In genomic region chr6:157055863-157056262, GRCh38 we compare ENCODE assay signal across 21 cellular contexts.
A peak's percentile ranks its signal among the peaks of the same experiment; 100 is the strongest.
DNase-seq lines count a peak whose midpoint lies in the region; ATAC-seq, FAIRE-seq and TF ChIP-seq lines count a peak whose summit lies in the region.
"Had no signal": no experiment of that assay in that cellular context is flagged by ENCODE, and none has a peak within 500 bp of the region (broad histone marks: within the 10 kb centered on the region; RNA-seq: fewer than 3 reads in every experiment).

No MANE protein-coding gene starts in this region.

- H3K4me1 Mint-ChIP-seq in activated T-cell treated with anti-CD3 and anti-CD28 coated beads, Interleukin-2, amount 50 U/mL, for 24 hours (ENCODE audit: low read depth): peaks cover 55% of the 10 kb centered on the region
- H3K4me1 Mint-ChIP-seq in activated T-helper 2 cell treated with anti-CD3 and anti-CD28 coated beads, Interferon-gamma antibody, Interleukin-2, Interleukin-4, amounts not matched to agents 10 μg/mL and 5 μg/mL and 100 μg/mL, durations not matched to agents 14 hours and 24 hours and 36 hours (ENCODE audit: low read depth): peaks cover 38% of the 10 kb centered on the region
- H3K4me1 Mint-ChIP-seq in natural killer cell: peaks cover 50 to 55% of the 10 kb centered on the region in 2 donors

- H3K27ac ChIP-seq in SK-N-SH (ENCODE audit: low read depth in 2 of 2, low read length in 1 of 2): no peak overlapping the region
- H3K27ac ChIP-seq: BLaER1 treated with 17β-estradiol and CSF1 and Interleukin-3, amounts not matched to agents 10 nM and 100 nM; epithelial cell of prostate; foreskin keratinocyte; lower lobe of right lung; testis had no signal

- no peak overlapping the region for H2AFZ ChIP-seq in SK-N-SH (ENCODE audit: low read depth)

- no peaks in the 10 kb centered on the region for H3K9me3 Mint-ChIP-seq in activated T-cell treated with anti-CD3 and anti-CD28 coated beads, Interleukin-2, amount 50 U/mL, for 24 hours
- peaks cover 9% of the 10 kb centered on the region for H3K9me3 Mint-ChIP-seq in activated T-helper 2 cell treated with anti-CD3 and anti-CD28 coated beads, Interferon-gamma antibody, Interleukin-2, Interleukin-4, amounts not matched to agents 10 μg/mL and 5 μg/mL and 100 μg/mL, durations not matched to agents 14 hours and 24 hours and 36 hours
- no peaks in the 10 kb centered on the region for H3K9me3 Mint-ChIP-seq in natural killer cell

- H3K27ac Mint-ChIP-seq in activated T-cell treated with anti-CD3 and anti-CD28 coated beads, Interleukin-2, amount 50 U/mL, for 24 hours: peak overlapping the region; percentile 95
- H3K27ac Mint-ChIP-seq in activated T-helper 2 cell treated with anti-CD3 and anti-CD28 coated beads, Interferon-gamma antibody, Interleukin-2, Interleukin-4, amounts not matched to agents 10 μg/mL and 5 μg/mL and 100 μg/mL, durations not matched to agents 14 hours and 24 hours and 36 hours: peak overlapping the region; percentile 88
- peak overlapping the region; percentile 92 to 96 for H3K27ac Mint-ChIP-seq in natural killer cell

- H3K27me3 ChIP-seq in SK-N-SH (ENCODE audit: insufficient read depth): no peaks in the 10 kb centered on the region
- H3K27me3 ChIP-seq: BLaER1 treated with 17β-estradiol and CSF1 and Interleukin-3, amounts not matched to agents 10 nM and 100 nM; foreskin keratinocyte; testis had no signal

- no peaks in the 10 kb centered on the region for H3K9me2 ChIP-seq in SK-N-SH

- no peak overlapping the region for H3K4me2 ChIP-seq in SK-N-SH
- H3K4me2 ChIP-seq: BLaER1 treated with 17β-estradiol and CSF1 and Interleukin-3, amounts not matched to agents 10 nM and 100 nM had no signal

- no peak for TF ChIP-seq EP300 in SK-N-SH (IDR thresholded peaks at IDR 0.05; ENCODE audit: borderline replicate concordance in 1 of 2, low read depth in 1 of 2, low read length in 1 of 2)

- peak overlapping the region; percentile 32 for H3K4me3 Mint-ChIP-seq in activated T-cell treated with anti-CD3 and anti-CD28 coated beads, Interleukin-2, amount 50 U/mL, for 24 hours
- H3K4me3 Mint-ChIP-seq in activated T-helper 2 cell treated with anti-CD3 and anti-CD28 coated beads, Interferon-gamma antibody, Interleukin-2, Interleukin-4, amounts not matched to agents 10 μg/mL and 5 μg/mL and 100 μg/mL, durations not matched to agents 14 hours and 24 hours and 36 hours (ENCODE audit: low read depth): peak overlapping the region; percentile 33
- peak overlapping the region; percentile 79 for H3K4me3 Mint-ChIP-seq in natural killer cell

- no peak for DNase-seq in activated T-cell treated with anti-CD3 and anti-CD28 coated beads, Interleukin-2, amount 50 U/mL, for 24 hours
- DNase-seq in activated T-cell treated with anti-CD3 and anti-CD28 coated beads, Interleukin-2, amount 50 U/mL, for 48 hours: no peak
- no peak for DNase-seq in GM19239 (ENCODE audit: insufficient read length, low spot score)
- no peak for DNase-seq in activated T-helper 2 cell treated with anti-CD3 and anti-CD28 coated beads, Interferon-gamma antibody, Interleukin-2, Interleukin-4, amounts not matched to agents 10 μg/mL and 5 μg/mL and 100 μg/mL, durations not matched to agents 14 hours and 24 hours and 36 hours (ENCODE audit: low spot score)
- no peak for DNase-seq in natural killer cell
- no peak for DNase-seq in SK-N-SH
- no peak for DNase-seq in frontal cortex (ENCODE audit: low spot score in 2 of 2)
- DNase-seq: amygdala, DMS153, foreskin keratinocyte, lower lobe of right lung, MM.1S, NCI-H1436, NCI-H524, retina, RPMI8226, testis had no signal

- POLR2A ChIA-PET in SK-N-SH (lab: Yijun Ruan, JAX): no interaction called here

- CTCF ChIA-PET in SK-N-SH (lab: Yijun Ruan, JAX): interaction anchor here (3.7 kb wide), 1 partner anchor 10 kb away, joined by 24 read pairs; no protein-coding TSS in a partner anchor

- peaks cover 10% of the 10 kb centered on the region for H3K36me3 Mint-ChIP-seq in activated T-cell treated with anti-CD3 and anti-CD28 coated beads, Interleukin-2, amount 50 U/mL, for 24 hours (ENCODE audit: low read depth)
- H3K36me3 Mint-ChIP-seq in activated T-helper 2 cell treated with anti-CD3 and anti-CD28 coated beads, Interferon-gamma antibody, Interleukin-2, Interleukin-4, amounts not matched to agents 10 μg/mL and 5 μg/mL and 100 μg/mL, durations not matched to agents 14 hours and 24 hours and 36 hours (ENCODE audit: low read depth): peaks cover 16% of the 10 kb centered on the region
- no peaks in the 10 kb centered on the region for H3K36me3 Mint-ChIP-seq in natural killer cell

- no peak overlapping the region for H3K4me3 ChIP-seq in SK-N-SH (ENCODE audit: low read depth in 2 of 2, low read length in 1 of 2)
- H3K4me3 ChIP-seq: lower lobe of right lung, testis had no signal

- H4K20me1 ChIP-seq in SK-N-SH (ENCODE audit: insufficient read depth): no peaks in the 10 kb centered on the region; the same call in 1 of the 2 replicates

- H3K9ac ChIP-seq in SK-N-SH: no peak overlapping the region
- H3K9ac ChIP-seq: BLaER1 treated with 17β-estradiol and CSF1 and Interleukin-3, amounts not matched to agents 10 nM and 100 nM had no signal

- H3K36me3 ChIP-seq in SK-N-SH (replicated peaks in 1 of 2; ENCODE audit: control insufficient read depth in 1 of 2, insufficient read depth in 2 of 2, low read length in 1 of 2): no peaks in the 10 kb centered on the region
- H3K36me3 ChIP-seq: lower lobe of right lung had no signal

- no peak for TF ChIP-seq RAD21 in SK-N-SH (IDR thresholded peaks at IDR 0.05; ENCODE audit: low read length)

- H3F3A ChIP-seq in SK-N-SH (replicated peaks; ENCODE audit: insufficient read depth): peaks cover 11% of the 10 kb centered on the region

- no peaks in the 10 kb centered on the region for H3K27me3 Mint-ChIP-seq in activated T-cell treated with anti-CD3 and anti-CD28 coated beads, Interleukin-2, amount 50 U/mL, for 24 hours
- no peaks in the 10 kb centered on the region for H3K27me3 Mint-ChIP-seq in activated T-helper 2 cell treated with anti-CD3 and anti-CD28 coated beads, Interferon-gamma antibody, Interleukin-2, Interleukin-4, amounts not matched to agents 10 μg/mL and 5 μg/mL and 100 μg/mL, durations not matched to agents 14 hours and 24 hours and 36 hours (ENCODE audit: low read depth)
- H3K27me3 Mint-ChIP-seq in natural killer cell (ENCODE audit: low read depth in 2 of 2): no peaks in the 10 kb centered on the region

- no peaks in the 10 kb centered on the region for H3K9me3 ChIP-seq in SK-N-SH
- H3K9me3 ChIP-seq: lower lobe of right lung, testis had no signal

- FAIRE-seq in GM19239 (lab: Jason Lieb, UNC): peak; percentile 53
- no peak for FAIRE-seq in frontal cortex (lab: Jason Lieb, UNC)
- FAIRE-seq: keratinocyte had no signal

- intact Hi-C loops in activated T-helper 2 cell treated with anti-CD3 and anti-CD28 coated beads, Interferon-gamma antibody, Interleukin-2, Interleukin-4, amounts not matched to agents 10 μg/mL and 5 μg/mL and 100 μg/mL, durations not matched to agents 14 hours and 24 hours and 36 hours (cut with micrococcal nuclease): loop anchor here (1.0 to 2.0 kb wide), 5 partner anchors 13 to 52 kb away; no protein-coding TSS in a partner anchor
- intact Hi-C loops in natural killer cell (cut with micrococcal nuclease): loop anchor here (5.0 kb wide), 1 partner anchor 34 kb away; no protein-coding TSS in a partner anchor

- no peak for ATAC-seq in natural killer cell
- no peak for ATAC-seq in GM19324 (IDR thresholded peaks at IDR 0.05; ENCODE audit: low FRiP score, unreplicated experiment)
- ATAC-seq: foreskin keratinocyte, lower lobe of right lung had no signal

- 94% methylated on average over 2 of the region's 3 CpGs for WGBS in SK-N-SH (ENCODE audit: low lambda C conversion rate)

- TF ChIP-seq CTCF in natural killer cell (IDR thresholded peaks at IDR 0.05) (no peak), SK-N-SH (IDR thresholded peaks at IDR 0.05) (no peak)

- H3K79me2 ChIP-seq in SK-N-SH (ENCODE audit: insufficient read depth): peaks cover 52% of the 10 kb centered on the region

- H3K4me1 ChIP-seq in SK-N-SH (ENCODE audit: control insufficient read depth in 1 of 2, insufficient read depth in 2 of 2, low read depth in 1 of 2, low read length in 1 of 2): peaks cover 10 to 14% of the 10 kb centered on the region in 2 experiments; a peak in 3 of 4 replicates
- H3K4me1 ChIP-seq: testis had no signal

TF ChIP-seq in SK-N-SH, 30 proteins besides CTCF, POLR2A, EP300 and RAD21 (continues in another document):
- TF ChIP-seq ELF1 (IDR thresholded peaks at IDR 0.05): no peak
- TF ChIP-seq MAX (IDR thresholded peaks at IDR 0.05; ENCODE audit: low read depth): no peak
- no peak for TF ChIP-seq ZBTB33 (IDR thresholded peaks at IDR 0.05; ENCODE audit: borderline replicate concordance, low read depth)
- no peak for TF ChIP-seq PBX3 (IDR thresholded peaks at IDR 0.05)
- TF ChIP-seq MEF2A (IDR thresholded peaks at IDR 0.05; ENCODE audit: borderline replicate concordance, low read depth): no peak
- no peak for TF ChIP-seq RFX5 (IDR thresholded peaks at IDR 0.05; ENCODE audit: low read length)
